ENCODE assay signal across 1 cellular context in genomic region chr22:35533365-35534029, GRCh38.
TF ChIP-seq lines count a peak whose summit lies in the region.

No MANE protein-coding gene starts in this region.

TF ChIP-seq in H1, 55 proteins besides CTCF, POLR2A, EP300 and RAD21:
- TF ChIP-seq SIX5 (IDR thresholded peaks at IDR 0.05; ENCODE audit: low read depth, low read length) (no peak), PHF8 (conservative IDR thresholded peaks at IDR 0.05; ENCODE audit: low read depth, low read length) (no peak), ATF2 (IDR thresholded peaks at IDR 0.05; ENCODE audit: low read length) (no peak), JUND (IDR thresholded peaks at IDR 0.05; ENCODE audit: low read length) (no peak), POU5F1 (IDR thresholded peaks at IDR 0.05; ENCODE audit: low read depth, low read length) (no peak)
